8 cellular contexts compared by ENCODE assay signal in genomic region chr12:54988402-54989054, GRCh38. TPM values are rescaled to one million over a fixed set of nuclear protein-coding genes. Genes with fewer than 3 reads are reported as not detected.
DNase-seq lines count a peak whose midpoint lies in the region; ATAC-seq, FAIRE-seq and TF ChIP-seq lines count a peak whose summit lies in the region.

No MANE protein-coding gene starts in this region.

- H3K4me1 ChIP-seq in small intestine (ENCODE audit: control insufficient read depth in 2 of 2, insufficient read depth in 1 of 2, low read depth in 1 of 2, low read length in 1 of 2), result no peaks in the 10 kb centered on the region

- H3K27ac ChIP-seq in small intestine (ENCODE audit: low read depth in 1 of 2, low read length in 1 of 2), result no peak overlapping the region

- no peaks in the 10 kb centered on the region for H3K27me3 ChIP-seq in small intestine (ENCODE audit: control insufficient read depth in 2 of 2, insufficient read depth in 2 of 2, low read length in 2 of 2)

- 0 to 29% (median 21%) methylated on average over 1 of the region's 1 CpG for WGBS in small intestine, 3 donors

- ATAC-seq in HG03565 (IDR thresholded peaks at IDR 0.05; ENCODE audit: unreplicated experiment) (no peak), GM19351 (IDR thresholded peaks at IDR 0.05; ENCODE audit: unreplicated experiment) (no peak)

- H3K9me3 ChIP-seq in small intestine (ENCODE audit: control insufficient read depth, low read depth), result no peaks in the 10 kb centered on the region

- intact Hi-C loops in head of caudate nucleus (cut with DNase I), result no loop called here

- H3K4me3 ChIP-seq in small intestine (ENCODE audit: low read depth in 1 of 2, low read length in 2 of 2), result no peak overlapping the region

- TF ChIP-seq POLR2A in Raji (IDR thresholded peaks at IDR 0.05; ENCODE audit: insufficient read depth, low read depth, low read length), result peak; percentile 36; the same call in 1 of the 2 replicates

- peak; percentile 12 for DNase-seq in AG08395 (ENCODE audit: low spot score)
- DNase-seq in HCEC 1CT, result peak; percentile 32
- peak; percentile 72 to 96 (median 93) for DNase-seq in head of caudate nucleus
- DNase-seq in small intestine, result peak; percentile 10
- DNase-seq in NCI-H526 (lab: John Stamatoyannopoulos, UW), result no peak

- H3K36me3 ChIP-seq in small intestine (ENCODE audit: control insufficient read depth in 2 of 2, insufficient read depth in 2 of 2, low read length in 2 of 2), result no peaks in the 10 kb centered on the region

- no peak for FAIRE-seq in small intestine (lab: Jason Lieb, UNC)

RNA-seq across cellular contexts. Expression of gene TESPA1, which starts 4.0 kb away (rescaled TPM):
- polyA plus RNA-seq in small intestine, result 1 to 10 TPM in 1 of 3 donors, under 1 TPM in 2; 0.45 to 1.1 (median 0.81) TPM

RNA-seq across cellular contexts. Expression of gene NEUROD4, which starts 31.2 kb away (rescaled TPM):
- not detected for polyA plus RNA-seq in small intestine

Comparison
In these comparisons a context has a peak if more than half of its experiments do, and no peak if none do; other contexts are left out.
1. DNase-seq: peak in AG08395 (single experiment), HCEC 1CT (single experiment), head of caudate nucleus (42 of 42) and small intestine (single experiment); none in NCI-H526 (0 of 2).